ENCODE assay signal across 8 cellular contexts in genomic region chr11:83193315-83194283, GRCh38. TPM values are rescaled to one million over a fixed set of nuclear protein-coding genes. Genes with fewer than 3 reads are reported as not detected.
DNase-seq lines count a peak whose midpoint lies in the region; ATAC-seq, FAIRE-seq and TF ChIP-seq lines count a peak whose summit lies in the region.

TSS of gene ANKRD42 (plus strand) at chr11:83193712. CDS start at chr11:83194671, 959 bp downstream.

- H3K4me3 ChIP-seq in BLaER1 (peak within 1 kb of the TSS; percentile 89), HepG2 (replicated peaks in 1 of 3; ENCODE audit: insufficient read depth in 1 of 3, low read depth in 2 of 3, low read length in 3 of 3) (peak within 1 kb of the TSS; percentile 88 to 98 (median 90))

- H3K9me3 ChIP-seq in BLaER1 (no peaks in the 10 kb centered on the region), HepG2 (ENCODE audit: low read length) (no peaks in the 10 kb centered on the region)

- peaks cover 18% of the 10 kb centered on the region for H3K79me2 ChIP-seq in HepG2 (ENCODE audit: insufficient read depth, low read length)

- intact Hi-C loops in HepG2 (cut with micrococcal nuclease; ENCODE audit: unreplicated experiment): loop anchor here (2.0 to 10.0 kb wide), 2 partner anchors 61 to 293 kb away; partner anchors contain the start of genes DDIAS and PRCP

- CTCF ChIA-PET in HepG2 (lab: Yijun Ruan, JAX; ENCODE audit: low intra/inter-chr PET ratio, low total read pairs): no interaction called here

- H3K36me3 ChIP-seq in BLaER1 (peaks cover 37% of the 10 kb centered on the region), HepG2 (replicated peaks in 1 of 2; ENCODE audit: control insufficient read depth in 1 of 2, insufficient read depth in 2 of 2, low read length in 2 of 2) (peaks cover 2 to 12% of the 10 kb centered on the region in 2 experiments; a peak in 2 of 5 replicates)

- 0 out of 4 replicates have a peak, but pooled peaks of 1 of the 2 experiments have one; percentile 6 for TF ChIP-seq EP300 in HepG2 (IDR thresholded peaks at IDR 0.05; ENCODE audit: low read depth in 2 of 2, low read length in 2 of 2)
- no peak for TF ChIP-seq EP300 in HepG2 (CRISPR knock-in tag; IDR thresholded peaks at IDR 0.05; ENCODE audit: borderline replicate concordance)

- no peaks in the 10 kb centered on the region for H4K20me1 ChIP-seq in BLaER1
- H4K20me1 ChIP-seq in HepG2 (ENCODE audit: insufficient read depth, low read length): no peaks in the 10 kb centered on the region

- H3K27ac ChIP-seq in BLaER1 (peak within 1 kb of the TSS; percentile 76), HepG2 (ENCODE audit: extremely low read length, insufficient read depth, low read length) (peak within 1 kb of the TSS; percentile 86)

- no peak for TF ChIP-seq RAD21 in HepG2 (CRISPR knock-in tag; IDR thresholded peaks at IDR 0.05)

- DNase-seq in NCI-H526 treated with DMSO at 0.1 percent for 48 hours (lab: John Stamatoyannopoulos, UW) (peak; percentile 92), dermis blood vessel endothelial cell (peak; percentile 98), HepG2 (ENCODE audit: low spot score) (peak; percentile 93)
- DNase-seq in activated CD4-positive, alpha-beta T cell treated with anti-CD3 and anti-CD28 coated beads, Interleukin-2, amount 50 U/mL, for 1 hour: peak; percentile 75
- peak; percentile 81 for DNase-seq in stimulated activated CD4-positive, alpha-beta T cell treated with anti-CD3 and anti-CD28 coated beads, Interleukin-4, amount 100 ng/mL, for 1 hour

- H3K9ac ChIP-seq in BLaER1 (peak within 1 kb of the TSS; percentile 83), HepG2 (ENCODE audit: insufficient read depth, low read depth, low read length) (peak within 1 kb of the TSS; percentile 91)

- in situ Hi-C loops in HepG2 (cut with HindIII; ENCODE audit: extremely low pct_ligation_motif_present, low pct_unique_long_range_greater_than_20kb): no loop called here

- peak; percentile 78 to 80; a peak in 3 of 4 replicates for TF ChIP-seq POLR2A in HepG2 (IDR thresholded peaks at IDR 0.05; ENCODE audit: insufficient read depth in 1 of 2, low read depth in 2 of 2, low read length in 2 of 2)

- H3K4me2 ChIP-seq in BLaER1 (peak within 1 kb of the TSS; percentile 99), HepG2 (ENCODE audit: low read depth, low read length) (peak within 1 kb of the TSS; percentile 91)

- peak within 1 kb of the TSS; percentile 94 for H2AFZ ChIP-seq in HepG2 (ENCODE audit: low read length)

- ATAC-seq in GM19324 (IDR thresholded peaks at IDR 0.05; ENCODE audit: low FRiP score, unreplicated experiment): peak; percentile 95
- peak; percentile 82 for ATAC-seq in HG03469 (IDR thresholded peaks at IDR 0.05; ENCODE audit: unreplicated experiment)
- peak; percentile 96 for ATAC-seq in HepG2

- FAIRE-seq in HepG2 (lab: Jason Lieb, UNC): peak; percentile 88

- BruUV-seq in HepG2 (replicated peaks; lab: Mats Ljungman, UMichigan): TSS peak; percentile 74

- no peaks in the 10 kb centered on the region for H3K27me3 ChIP-seq in BLaER1
- H3K27me3 ChIP-seq in HepG2 (ENCODE audit: control insufficient read depth in 1 of 2, insufficient read depth in 2 of 2, low read length in 2 of 2): no peaks in the 10 kb centered on the region; a peak in 1 of 5 replicates

- POLR2A ChIA-PET in HepG2 (lab: Yijun Ruan, JAX): interaction anchor here (0.6 to 1.9 kb wide), 8 partner anchors 9 to 293 kb away, joined by 3 to 11 read pairs (median 4); partner anchors contain the start of genes CCDC90B, PCF11 and PRCP

- 2% methylated on average over 57 of the region's 67 CpGs for WGBS in HepG2 (ENCODE audit: low lambda C conversion rate)

- no peak for TF ChIP-seq CTCF in HepG2 (CRISPR knock-in tag; IDR thresholded peaks at IDR 0.05)

- H3K4me1 ChIP-seq in BLaER1 (peaks cover 28% of the 10 kb centered on the region), HepG2 (ENCODE audit: insufficient read depth, low read length) (peaks cover 36% of the 10 kb centered on the region)

TF ChIP-seq in HepG2, 621 proteins besides CTCF, POLR2A, EP300 and RAD21 (continues in another document):
- TF ChIP-seq SCMH1 (CRISPR knock-in tag; IDR thresholded peaks at IDR 0.05; ENCODE audit: borderline replicate concordance) (no peak), ZNF660 (CRISPR knock-in tag; IDR thresholded peaks at IDR 0.05; ENCODE audit: borderline replicate concordance, low read depth) (no peak), FOXM1 (CRISPR knock-in tag; IDR thresholded peaks at IDR 0.05) (no peak), ZMYM3 (CRISPR knock-in tag; IDR thresholded peaks at IDR 0.05) (no peak), ZNF737 (CRISPR knock-in tag; IDR thresholded peaks at IDR 0.05; ENCODE audit: borderline replicate concordance) (no peak), ZNF230 (CRISPR knock-in tag; IDR thresholded peaks at IDR 0.05) (no peak), ZNF589 (CRISPR knock-in tag; conservative IDR thresholded peaks at IDR 0.05) (no peak), SMAD3 (CRISPR knock-in tag; IDR thresholded peaks at IDR 0.05) (no peak), GMEB2 (CRISPR knock-in tag; IDR thresholded peaks at IDR 0.05; ENCODE audit: low read depth) (peak; percentile 98), ZNF225 (CRISPR knock-in tag; IDR thresholded peaks at IDR 0.05) (no peak), BRF2 (CRISPR knock-in tag; IDR thresholded peaks at IDR 0.05) (no peak; the same call in 1 of the 2 replicates), GTF3A (CRISPR knock-in tag; conservative IDR thresholded peaks at IDR 0.05) (no peak), RCOR2 (CRISPR knock-in tag; IDR thresholded peaks at IDR 0.05) (no peak), ZNF253 (CRISPR knock-in tag; IDR thresholded peaks at IDR 0.05; ENCODE audit: borderline replicate concordance) (no peak), PLSCR1 (CRISPR knock-in tag; IDR thresholded peaks at IDR 0.05; ENCODE audit: borderline replicate concordance) (no peak), NFIC (IDR thresholded peaks at IDR 0.05; ENCODE audit: low read length) (no peak), KMT2A (CRISPR knock-in tag; IDR thresholded peaks at IDR 0.05) (peak; percentile 94), PHB2 (IDR thresholded peaks at IDR 0.05; ENCODE audit: partially characterized antibody) (no peak), SAFB2 (CRISPR knock-in tag; IDR thresholded peaks at IDR 0.05; ENCODE audit: borderline replicate concordance, low read depth) (no peak), AHR (CRISPR knock-in tag; IDR thresholded peaks at IDR 0.05) (no peak), MED13 (CRISPR knock-in tag; IDR thresholded peaks at IDR 0.05) (no peak), ZNF569 (CRISPR knock-in tag; IDR thresholded peaks at IDR 0.05; ENCODE audit: borderline replicate concordance) (no peak)

RNA-seq across cellular contexts. Expression of gene ANKRD42, which starts in this region (rescaled TPM):
- total RNA-seq in dermis blood vessel endothelial cell (2.3 and 3.9 TPM in 2 replicates), HepG2 (2016; rRNA removed; fragmentation: Illumina TruSeq; extraction: Trizol) (3.7 and 3.8 TPM in 2 replicates)
- total RNA-seq in HepG2 (2016; cell fraction: cytosol; rRNA removed; fragmentation: Illumina TruSeq; extraction: Trizol; ENCODE audit: low read depth): 1.2 and 2.2 TPM in 2 replicates
- 2.7 and 3.8 TPM in 2 replicates for total RNA-seq in HepG2 (2016; cell fraction: insoluble cytoplasmic fraction; rRNA removed; fragmentation: Illumina TruSeq; extraction: Trizol)
- total RNA-seq in HepG2 (2016; cell fraction: membrane; rRNA removed; fragmentation: Illumina TruSeq; extraction: Trizol): 2.2 and 2.5 TPM in 2 replicates
- total RNA-seq in HepG2 (2016; cell fraction: nucleus; rRNA removed; fragmentation: Illumina TruSeq; extraction: Trizol): 2.9 and 3.5 TPM in 2 replicates
- 2.2 and 2.4 TPM in 2 replicates for polyA plus RNA-seq in HepG2 (2011; rRNA removed)
- polyA plus RNA-seq in HepG2 (2011; cell fraction: cytosol; rRNA removed): 1.1 and 1.6 TPM in 2 replicates
- 1.2 and 1.9 TPM in 2 replicates for polyA plus RNA-seq in HepG2 (2011; cell fraction: nucleus; rRNA removed)
- polyA plus RNA-seq in HepG2 (2012): 1.7 and 1.8 TPM in 2 replicates
- 0.21 and 0.26 TPM in 2 replicates for polyA plus RNA-seq in HepG2 (2016; cell fraction: cytosol; fragmentation: Illumina TruSeq; extraction: Trizol; ENCODE audit: low read depth)
- 3.8 and 4.2 TPM in 2 replicates for polyA plus RNA-seq in HepG2 (2016; cell fraction: insoluble cytoplasmic fraction; fragmentation: Illumina TruSeq; extraction: Trizol; ENCODE audit: low read depth)
- 0.85 TPM in 2 replicates for polyA plus RNA-seq in HepG2 (2016; cell fraction: membrane; fragmentation: Illumina TruSeq; extraction: Trizol; ENCODE audit: low read depth)
- polyA plus RNA-seq in HepG2 (2016; cell fraction: nucleus; fragmentation: Illumina TruSeq; extraction: Trizol; ENCODE audit: insufficient read depth, low read depth): 4.0 and 4.6 TPM in 2 replicates
- 1.6 and 7.6 TPM in 2 replicates for polyA minus RNA-seq in HepG2 (2011; rRNA and poly(A)+ RNA removed; ENCODE audit: low replicate concordance)
- 1.8 and 3.0 TPM in 2 replicates for polyA minus RNA-seq in HepG2 (2011; cell fraction: cytosol; rRNA and poly(A)+ RNA removed)
- polyA minus RNA-seq in HepG2 (2011; cell fraction: nucleus; rRNA and poly(A)+ RNA removed): 1.5 TPM in 2 replicates

Comparison
In these comparisons a context has a peak if more than half of its experiments do, and no peak if none do; other contexts are left out.
1. Peak in every context shown above with its lines: DNase-seq, ATAC-seq, H3K4me3 ChIP-seq and H3K27ac ChIP-seq.